ENCODE assay signal across 14 cellular contexts in genomic region chr22:31241200-31241599, GRCh38. TPM values are rescaled to one million over a fixed set of nuclear protein-coding genes. Genes with fewer than 3 reads are reported as not detected.
A peak's percentile ranks its signal among the peaks of the same experiment; 100 is the strongest.
DNase-seq lines count a peak whose midpoint lies in the region; ATAC-seq, FAIRE-seq and TF ChIP-seq lines count a peak whose summit lies in the region.
"Had no signal": no experiment of that assay in that cellular context is flagged by ENCODE, and none has a peak within 500 bp of the region (broad histone marks: within the 10 kb centered on the region; RNA-seq: fewer than 3 reads in every experiment).

No MANE protein-coding gene starts in this region.

- TF ChIP-seq CTCF in Panc1 (IDR thresholded peaks at IDR 0.05) (no peak), endothelial cell of umbilical vein (IDR thresholded peaks at IDR 0.05; ENCODE audit: extremely low read depth in 1 of 2, insufficient read depth in 1 of 2, low read depth in 1 of 2, low read length in 2 of 2) (no peak), pancreas (IDR thresholded peaks at IDR 0.05) (no peak), testis (IDR thresholded peaks at IDR 0.05) (no peak)

- dilution Hi-C loops in endothelial cell of umbilical vein (cut with MboI; ENCODE audit: extremely low pct_ligation_motif_present, low sequenced_read_pairs) = no loop called here

- TF ChIP-seq POLR2A in endothelial cell of umbilical vein (IDR thresholded peaks at IDR 0.05; ENCODE audit: low read depth, low read length) = no peak
- TF ChIP-seq POLR2A in testis (IDR thresholded peaks at IDR 0.05) = no peak

- H3K9me1 ChIP-seq in endothelial cell of umbilical vein (replicated peaks; ENCODE audit: control insufficient read depth, extremely low read depth, insufficient read depth, low read length) = no peaks in the 10 kb centered on the region

- peak overlapping the region; percentile 7 for H3K9ac ChIP-seq in endothelial cell of umbilical vein (replicated peaks; ENCODE audit: extremely low read depth, insufficient read depth, low read length)

- H3K4me3 ChIP-seq in Panc1 (ENCODE audit: low read depth in 2 of 2, low read length in 2 of 2) = no peak overlapping the region
- H3K4me3 ChIP-seq in endothelial cell of umbilical vein (replicated peaks in 1 of 3; ENCODE audit: insufficient read depth in 1 of 3, low read depth in 1 of 3, low read length in 3 of 3) = no peak overlapping the region
- no peak overlapping the region for H3K4me3 ChIP-seq in pancreas
- H3K4me3 ChIP-seq in testis = no peak overlapping the region

- DNase-seq in ELR (ENCODE audit: low read depth) (peak; percentile 67), Panc1 (ENCODE audit: low read depth, low spot score) (no peak), endothelial cell of umbilical vein (ENCODE audit: low read depth, low spot score) (peak; percentile 62), pancreas (no peak), testis (no peak), epidermal melanocyte (ENCODE audit: insufficient read length, low spot score) (no peak)
- DNase-seq in activated naive CD4-positive, alpha-beta T cell treated with Interleukin-2 at 50 U/mL for 16 hours = no peak
- no peak for DNase-seq in stimulated activated naive CD4-positive, alpha-beta T cell treated with Interleukin-2 at 50 U/mL for 16 hours (lab: John Stamatoyannopoulos, UW)
- DNase-seq: activated CD4-positive, alpha-beta memory T cell treated with anti-CD3 and anti-CD28 coated beads, Interleukin-2, amount 10 ng/mL, durations not matched to agents 7 days and 5 days; activated gamma-delta T cell treated with Interleukin-2 at 50 U/mL for 16 hours; NCI-H1436; NCI-H446 treated with DMSO at 0.1 percent for 48 hours; T-helper 9 cell had no signal

- POLR2A ChIA-PET in Panc1 (lab: Charles Lee) = no interaction called here
- POLR2A ChIA-PET in endothelial cell of umbilical vein (lab: Charles Lee) = interaction anchor here (1.3 kb wide), 1 partner anchor 12 kb away, joined by 6 read pairs; no protein-coding TSS in a partner anchor

- H3K36me3 ChIP-seq in Panc1 (ENCODE audit: control insufficient read depth, insufficient read depth, low read length) (no peaks in the 10 kb centered on the region), endothelial cell of umbilical vein (ENCODE audit: control insufficient read depth in 2 of 2, extremely low read depth in 1 of 2, insufficient read depth in 2 of 2, low read length in 2 of 2) (peaks cover 0 to 3% of the 10 kb centered on the region in 2 experiments), pancreas (no peaks in the 10 kb centered on the region), testis (ENCODE audit: low read depth, missing control alignments) (no peaks in the 10 kb centered on the region)

- in situ Hi-C loops in Panc1 (cut with HindIII; ENCODE audit: low pct_unique_long_range_greater_than_20kb, low sequenced_read_pairs) = no loop called here

- peak overlapping the region; percentile 40 for H3K4me2 ChIP-seq in endothelial cell of umbilical vein (ENCODE audit: insufficient read depth, low read length)

- H3K27ac ChIP-seq in Panc1 (ENCODE audit: low read length) (no peak overlapping the region), endothelial cell of umbilical vein (ENCODE audit: insufficient read depth, low read depth, low read length) (peak overlapping the region; percentile 95), pancreas (peak overlapping the region in 2 of 4 donors; percentile 28 to 29), testis (no peak overlapping the region)

- H3K9me3 ChIP-seq in Panc1 (ENCODE audit: control insufficient read depth, insufficient read depth, low read depth, low read length) (no peaks in the 10 kb centered on the region), endothelial cell of umbilical vein (replicated peaks; ENCODE audit: control insufficient read depth, insufficient read depth, low read length) (no peaks in the 10 kb centered on the region), pancreas (no peaks in the 10 kb centered on the region), testis (no peaks in the 10 kb centered on the region)

- intact Hi-C loops in Panc1 (cut with micrococcal nuclease; ENCODE audit: unreplicated experiment) (no loop called here), endothelial cell of umbilical vein (cut with micrococcal nuclease) (no loop called here), pancreas (cut with DNase I) (no loop called here), testis (cut with DNase I; ENCODE audit: low total_unique reads) (no loop called here)

- peak; percentile 70 for ATAC-seq in Panc1
- ATAC-seq in pancreas = peak in 3 of 4 donors; percentile 33 to 65 (median 46)

- CTCF ChIA-PET in Panc1 (lab: Charles Lee) = interaction anchor here (0.6 kb wide), 1 partner anchor 52 kb away, joined by 5 read pairs; no protein-coding TSS in a partner anchor
- CTCF ChIA-PET in endothelial cell of umbilical vein (lab: Charles Lee) = interaction anchor here (0.9 to 14.3 kb wide), 9 partner anchors 8 to 134 kb away, joined by 3 to 169 read pairs (median 6); partner anchors contain the start of genes LIMK2, RNF185 and SELENOM

- FAIRE-seq in endothelial cell of umbilical vein (lab: Jason Lieb, UNC) (peak; percentile 42), pancreas (lab: Jason Lieb, UNC) (no peak)
- FAIRE-seq: bronchial epithelial cell had no signal

- H3K79me2 ChIP-seq in endothelial cell of umbilical vein (ENCODE audit: control insufficient read depth, insufficient read depth, low read length) = peaks cover 54% of the 10 kb centered on the region

- BruUV-seq in Panc1 (replicated peaks; lab: Mats Ljungman, UMichigan) = no TSS peak
- no TSS peak for BruUV-seq in endothelial cell of umbilical vein (replicated peaks; lab: Mats Ljungman, UMichigan)

- H3K27me3 ChIP-seq in Panc1 (ENCODE audit: control insufficient read depth, insufficient read depth, low read length) (no peaks in the 10 kb centered on the region), endothelial cell of umbilical vein (ENCODE audit: control insufficient read depth in 2 of 2, insufficient read depth in 2 of 2, low read length in 2 of 2) (no peaks in the 10 kb centered on the region), pancreas (no peaks in the 10 kb centered on the region), testis (no peaks in the 10 kb centered on the region)

- H3K4me1 ChIP-seq in Panc1 (ENCODE audit: control insufficient read depth, insufficient read depth, low read length) (peaks cover 30% of the 10 kb centered on the region), endothelial cell of umbilical vein (ENCODE audit: control insufficient read depth, extremely low read depth, insufficient read depth, low read length) (peaks cover 70% of the 10 kb centered on the region), pancreas (no peaks in the 10 kb centered on the region), testis (no peaks in the 10 kb centered on the region)

- H2AFZ ChIP-seq in endothelial cell of umbilical vein (ENCODE audit: low read depth, low read length) = no peak overlapping the region

- whole genome bisulfite sequencing in pancreas, 2 donors = 29 to 45% methylated on average over 1 of the region's 1 CpG
- 53 to 73% methylated on average over 1 of the region's 1 CpG for WGBS in testis, 2 donors

- no peaks in the 10 kb centered on the region for H4K20me1 ChIP-seq in endothelial cell of umbilical vein (replicated peaks; ENCODE audit: control insufficient read depth, extremely low read depth, insufficient read depth, low read length)

TF ChIP-seq in endothelial cell of umbilical vein, 7 proteins besides CTCF, POLR2A, EP300 and RAD21:
- TF ChIP-seq FOS (IDR thresholded peaks at IDR 0.05; ENCODE audit: borderline replicate concordance, insufficient read depth, low read length) = peak; percentile 52
- peak; percentile 56 for TF ChIP-seq JUN (IDR thresholded peaks at IDR 0.05; ENCODE audit: borderline replicate concordance, insufficient read depth, insufficient read length, low read depth)
- no peak for TF ChIP-seq MYC (IDR thresholded peaks at IDR 0.05; ENCODE audit: low read depth, low read length)
- no peak for TF ChIP-seq GATA2 (IDR thresholded peaks at IDR 0.05; ENCODE audit: insufficient read depth, insufficient read length, low read depth, low read length)

RNA-seq across cellular contexts. Expression of gene LIMK2, which starts 29.1 kb away (rescaled TPM):
- 12.6 TPM for total RNA-seq in Panc1 (2021; ENCODE audit: unreplicated experiment)
- 10.7 TPM for polyA plus RNA-seq in Panc1 (2012; ENCODE audit: insufficient read length)
- total RNA-seq in endothelial cell of umbilical vein = 71.7 and 76.7 TPM in 2 replicates
- 19.4 and 23.2 TPM in 2 replicates for polyA plus RNA-seq in endothelial cell of umbilical vein
- polyA plus RNA-seq in endothelial cell of umbilical vein (2011; cell fraction: cytosol; rRNA removed) = 18.1 and 19.6 TPM in 2 replicates
- polyA plus RNA-seq in endothelial cell of umbilical vein (2011; cell fraction: nucleus; rRNA removed) = 86.3 and 93.0 TPM in 2 replicates
- 29.6 and 37.8 TPM in 2 replicates for polyA plus RNA-seq in endothelial cell of umbilical vein (2012)
- 46.1 and 47.6 TPM in 2 replicates for polyA minus RNA-seq in endothelial cell of umbilical vein
- 1.6 TPM for polyA minus RNA-seq in endothelial cell of umbilical vein (2011; cell fraction: cytosol; rRNA and poly(A)+ RNA removed)
- polyA minus RNA-seq in endothelial cell of umbilical vein (2011; cell fraction: nucleus; rRNA and poly(A)+ RNA removed) = 47.3 and 65.9 TPM in 2 replicates
- 10 to 100 TPM; 21.1 to 34.9 (median 27.7) TPM for total RNA-seq in pancreas
- polyA plus RNA-seq in pancreas = 10 to 100 TPM; 20.5 to 25.2 TPM
- total RNA-seq in testis = 100 to 1,000 TPM in 1 of 2 donors, 10 to 100 TPM in 1; 94.0 to 101 TPM
- polyA plus RNA-seq in testis (ENCODE audit: insufficient read depth, low read depth, low replicate concordance) = 51.7 TPM

RNA-seq across cellular contexts. Expression of gene PIK3IP1, which starts 51.1 kb away (rescaled TPM):
- total RNA-seq in Panc1 (2021; ENCODE audit: unreplicated experiment) (3.6 TPM), endothelial cell of umbilical vein (7.7 and 8.4 TPM in 2 replicates), pancreas (10 to 100 TPM in 1 of 6 donors, 1 to 10 TPM in 5; 2.4 to 24.5 (median 6.0) TPM), testis (10 to 100 TPM; 65.9 to 89.2 TPM)
- polyA plus RNA-seq in Panc1 (2012; ENCODE audit: insufficient read length) = 3.5 TPM
- polyA plus RNA-seq in endothelial cell of umbilical vein (11.1 and 13.2 TPM in 2 replicates), pancreas (1 to 10 TPM; 3.6 to 5.9 TPM), testis (ENCODE audit: insufficient read depth, low read depth, low replicate concordance) (42.4 TPM)
- polyA plus RNA-seq in endothelial cell of umbilical vein (2011; cell fraction: cytosol; rRNA removed) = 9.5 and 12.6 TPM in 2 replicates
- polyA plus RNA-seq in endothelial cell of umbilical vein (2011; cell fraction: nucleus; rRNA removed) = 8.8 TPM in 2 replicates
- 12.8 and 19.8 TPM in 2 replicates for polyA plus RNA-seq in endothelial cell of umbilical vein (2012)
- polyA minus RNA-seq in endothelial cell of umbilical vein = 10.6 and 10.9 TPM in 2 replicates
- polyA minus RNA-seq in endothelial cell of umbilical vein (2011; cell fraction: cytosol; rRNA and poly(A)+ RNA removed) = 1.0 TPM
- 7.2 and 7.8 TPM in 2 replicates for polyA minus RNA-seq in endothelial cell of umbilical vein (2011; cell fraction: nucleus; rRNA and poly(A)+ RNA removed)

Comparison
In these comparisons a context has a peak if more than half of its experiments do, and no peak if none do; other contexts are left out.
1. DNase-seq: peak in ELR (single experiment) and endothelial cell of umbilical vein (single experiment); none in Panc1 (single experiment), pancreas (0 of 6), testis (single experiment), activated naive CD4-positive, alpha-beta T cell treated with Interleukin-2 at 50 U/mL for 16 hours (single experiment), stimulated activated naive CD4-positive, alpha-beta T cell treated with Interleukin-2 at 50 U/mL for 16 hours (single experiment) and epidermal melanocyte (single experiment).